27 cellular contexts compared by ENCODE assay signal in the genomic region with DNA sequence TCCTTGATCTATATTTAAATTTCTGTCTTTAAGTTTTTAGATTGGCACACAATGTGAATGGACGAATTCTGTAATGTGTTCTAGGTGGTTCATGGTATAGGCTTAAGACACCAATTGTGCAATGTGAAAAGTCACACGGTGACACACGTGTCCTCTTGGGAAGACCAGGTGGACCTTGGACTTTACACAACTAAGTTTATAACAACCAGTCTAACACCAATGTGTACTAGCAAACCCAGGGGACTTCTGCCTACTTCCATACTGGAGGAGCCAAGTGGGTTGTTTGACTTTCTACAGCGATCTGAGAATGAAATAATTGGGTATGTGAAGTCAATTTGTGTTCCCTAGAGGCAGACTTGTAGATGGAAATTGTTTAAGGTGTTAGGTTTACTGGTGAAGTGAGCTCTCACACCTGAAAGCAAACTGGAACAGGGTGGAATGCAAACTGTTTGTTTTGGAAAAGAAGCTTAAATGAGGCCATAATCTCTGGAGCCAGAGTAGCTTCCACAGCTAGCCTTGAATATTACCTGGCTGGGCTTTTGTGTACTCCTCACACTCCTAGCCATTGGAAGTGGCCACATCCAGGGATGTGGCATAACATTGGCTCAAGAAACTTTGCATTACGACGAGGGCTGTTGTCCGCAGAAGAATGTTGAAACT. TPM values are rescaled to one million over a fixed set of nuclear protein-coding genes. Genes with fewer than 3 reads are reported as not detected.
DNase-seq lines count a peak whose midpoint lies in the region; ATAC-seq and TF ChIP-seq lines count a peak whose summit lies in the region.
"Had no signal": no experiment of that assay in that cellular context is flagged by ENCODE, and none has a peak within 500 bp of the region (broad histone marks: within the 10 kb centered on the region; RNA-seq: fewer than 3 reads in every experiment).

No MANE protein-coding gene starts in this region.

- no peaks in the 10 kb centered on the region for H3K9me3 ChIP-seq in stomach
- H3K9me3 ChIP-seq: prostate gland, tibial artery had no signal

- 36 to 64% (median 48%) methylated on average over 7 of the region's 7 CpGs for WGBS in stomach, 5 donors

- no peak for TF ChIP-seq EP300 in stomach (IDR thresholded peaks at IDR 0.05)

- no peaks in the 10 kb centered on the region for H3K9me3 Mint-ChIP-seq in activated naive CD4-positive, alpha-beta T cell treated with anti-CD3 and anti-CD28 coated beads, Interleukin-2, amount 10 ng/mL, durations not matched to agents 7 days and 5 days
- H3K9me3 Mint-ChIP-seq: activated naive CD8-positive, alpha-beta T cell treated with anti-CD3 and anti-CD28 coated beads, Interleukin-2, amount 50 U/mL, for 24 hours; activated T-helper 2 cell treated with anti-CD3 and anti-CD28 coated beads, Interferon-gamma antibody, Interleukin-2, Interleukin-4, amounts not matched to agents 10 μg/mL and 5 μg/mL and 100 μg/mL, durations not matched to agents 14 hours and 24 hours and 36 hours; effector memory CD8-positive, alpha-beta T cell had no signal

- intact Hi-C loops in stomach (cut with DNase I; ENCODE audit: low total_unique reads), result loop anchor here (10.0 kb wide), 1 partner anchor 382 kb away; no protein-coding TSS in a partner anchor

- peaks cover 55% of the 10 kb centered on the region for H3K4me1 Mint-ChIP-seq in activated naive CD4-positive, alpha-beta T cell treated with anti-CD3 and anti-CD28 coated beads, Interleukin-2, amount 10 ng/mL, durations not matched to agents 7 days and 5 days

- no peaks in the 10 kb centered on the region for H3K36me3 ChIP-seq in stomach
- H3K36me3 ChIP-seq: prostate gland, tibial artery had no signal

- H3K27ac Mint-ChIP-seq in activated naive CD4-positive, alpha-beta T cell treated with anti-CD3 and anti-CD28 coated beads, Interleukin-2, amount 10 ng/mL, durations not matched to agents 7 days and 5 days, result peak overlapping the region; percentile 83
- H3K27ac Mint-ChIP-seq: activated naive CD8-positive, alpha-beta T cell treated with anti-CD3 and anti-CD28 coated beads, Interleukin-2, amount 50 U/mL, for 24 hours had no signal

- H3K4me3 ChIP-seq in LNCaP clone FGC (ENCODE audit: low read depth, low read length) (no peak overlapping the region), stomach (no peak overlapping the region)
- H3K4me3 ChIP-seq: prostate gland, tibial artery had no signal

- TF ChIP-seq CTCF in LNCaP clone FGC (IDR thresholded peaks at IDR 0.05; ENCODE audit: control insufficient read depth, extremely low read depth, insufficient read depth), result no peak
- no peak for TF ChIP-seq CTCF in stomach (IDR thresholded peaks at IDR 0.05)

- H3K4me3 Mint-ChIP-seq in activated naive CD4-positive, alpha-beta T cell treated with anti-CD3 and anti-CD28 coated beads, Interleukin-2, amount 10 ng/mL, durations not matched to agents 7 days and 5 days, result no peak overlapping the region
- H3K4me3 Mint-ChIP-seq: activated naive CD8-positive, alpha-beta T cell treated with anti-CD3 and anti-CD28 coated beads, Interleukin-2, amount 50 U/mL, for 24 hours had no signal

- no peak for DNase-seq in activated naive CD4-positive, alpha-beta T cell treated with anti-CD3 and anti-CD28 coated beads, Interleukin-2, amount 10 ng/mL, durations not matched to agents 7 days and 5 days
- no peak for DNase-seq in activated naive CD4-positive, alpha-beta T cell treated with anti-CD3 and anti-CD28 coated beads, Interleukin-2, amount 50 U/mL, for 16 hours
- DNase-seq in LNCaP clone FGC (ENCODE audit: low read depth) (peak; percentile 51), left lobe of liver (ENCODE audit: low spot score) (peak; percentile 78), stomach (peak; percentile 67), GM19240 (ENCODE audit: insufficient read length, low spot score) (no peak), NCI-H748 (lab: John Stamatoyannopoulos, UW; ENCODE audit: unreplicated experiment) (no peak)
- DNase-seq: activated CD4-positive, alpha-beta T cell treated with anti-CD3 and anti-CD28 coated beads, Interleukin-2, amount 50 U/mL, for 4 hours; activated CD4-positive, CD25-positive, alpha-beta regulatory T cell; caudate nucleus; cortex of kidney; DMS79; effector memory CD8-positive, alpha-beta T cell; GF-D8; NCI-H1048; NCI-H1694; NCI-H446; NCI-H774; stimulated activated CD4-positive, alpha-beta T cell treated with anti-CD3 and anti-CD28 coated beads, Interleukin-4, amount 100 ng/mL, for 1 hour; SW 1271 had no signal

- peak overlapping the region in 3 of 5 donors; percentile 5 to 35 (median 25) for H3K27ac ChIP-seq in stomach
- H3K27ac ChIP-seq: prostate gland, tibial artery had no signal

- ATAC-seq in left lobe of liver, result peak; percentile 77
- ATAC-seq in GM19023 (IDR thresholded peaks at IDR 0.05; ENCODE audit: unreplicated experiment), result no peak
- ATAC-seq: HCT116, sciatic nerve had no signal

- H3K27me3 Mint-ChIP-seq in activated naive CD4-positive, alpha-beta T cell treated with anti-CD3 and anti-CD28 coated beads, Interleukin-2, amount 10 ng/mL, durations not matched to agents 7 days and 5 days, result peaks cover 3% of the 10 kb centered on the region
- H3K27me3 Mint-ChIP-seq: activated naive CD8-positive, alpha-beta T cell treated with anti-CD3 and anti-CD28 coated beads, Interleukin-2, amount 50 U/mL, for 24 hours; effector memory CD8-positive, alpha-beta T cell had no signal

- no peak for TF ChIP-seq POLR2A in stomach (IDR thresholded peaks at IDR 0.05)

- peaks cover 6 to 37% (median 28%) of the 10 kb centered on the region in 4 donors for H3K4me1 ChIP-seq in stomach
- H3K4me1 ChIP-seq: prostate gland had no signal

- CTCF ChIA-PET in activated naive CD4-positive, alpha-beta T cell treated with anti-CD3 and anti-CD28 coated beads, Interleukin-2, amount 10 ng/mL, durations not matched to agents 7 days and 5 days (lab: Charles Lee), result interaction anchor here (1.0 to 10.1 kb wide), 11 partner anchors 11 to 386 kb away, joined by 3 to 163 read pairs (median 13); no protein-coding TSS in a partner anchor

- no peaks in the 10 kb centered on the region for H3K36me3 Mint-ChIP-seq in activated naive CD4-positive, alpha-beta T cell treated with anti-CD3 and anti-CD28 coated beads, Interleukin-2, amount 10 ng/mL, durations not matched to agents 7 days and 5 days

- H3K27me3 ChIP-seq in stomach, result no peaks in the 10 kb centered on the region
- H3K27me3 ChIP-seq: tibial artery had no signal

RNA-seq across cellular contexts. Expression of gene WDR1, which starts 45.9 kb away (rescaled TPM):
- total RNA-seq in left lobe of liver (69.5 TPM), stomach (100 to 1,000 TPM in 3 of 5 donors, 10 to 100 TPM in 2; 52.4 to 167 (median 104) TPM)
- polyA plus RNA-seq in stomach, result 100 to 1,000 TPM in 2 of 3 donors, 10 to 100 TPM in 1; 91.2 to 145 (median 115) TPM

Comparison
In these comparisons a context has a peak if more than half of its experiments do, and no peak if none do; other contexts are left out.
1. DNase-seq: peak in LNCaP clone FGC (single experiment), left lobe of liver (single experiment) and stomach (single experiment); none in activated naive CD4-positive, alpha-beta T cell treated with anti-CD3 and anti-CD28 coated beads, Interleukin-2, amount 10 ng/mL, durations not matched to agents 7 days and 5 days (single experiment), activated naive CD4-positive, alpha-beta T cell treated with anti-CD3 and anti-CD28 coated beads, Interleukin-2, amount 50 U/mL, for 16 hours (single experiment), GM19240 (single experiment) and NCI-H748 (single experiment).